1 cellular context compared by ENCODE assay signal in the genomic region with DNA sequence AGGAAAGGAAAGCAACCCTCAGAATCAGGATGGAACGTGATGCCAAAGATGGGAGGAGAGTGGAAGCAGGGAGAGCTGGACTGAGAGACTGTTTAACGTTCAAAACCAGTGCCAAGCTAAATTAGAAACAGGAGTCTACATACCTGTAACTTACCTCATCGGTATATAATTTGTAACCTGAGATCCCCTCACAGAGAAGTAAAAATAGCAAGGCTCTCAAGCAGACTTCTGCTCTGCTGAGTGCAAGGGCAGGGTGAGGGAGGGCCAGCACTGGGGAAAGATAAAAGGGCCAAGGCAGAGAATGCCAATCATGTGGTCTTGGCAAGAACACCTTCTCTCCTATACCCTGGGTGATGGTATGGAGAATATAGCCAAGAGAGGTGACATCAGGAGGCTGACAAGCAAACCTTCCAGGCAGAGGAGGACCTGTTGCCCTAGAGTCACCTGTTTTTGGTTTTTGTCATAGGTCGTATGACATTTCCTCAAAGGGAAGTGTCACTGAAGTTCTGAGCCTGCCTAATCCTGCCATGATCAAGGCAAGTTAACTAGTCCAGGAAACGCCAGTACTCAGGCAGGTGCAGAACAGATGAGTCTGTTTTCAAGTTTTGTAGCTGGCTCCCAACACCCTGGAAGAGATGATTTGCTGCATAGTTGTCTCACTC.
TF ChIP-seq lines count a peak whose summit lies in the region.

No MANE protein-coding gene starts in this region.

TF ChIP-seq in HepG2, 621 proteins besides CTCF, POLR2A, EP300 and RAD21 (continued from another document):
- TF ChIP-seq TBX2 (CRISPR knock-in tag; IDR thresholded peaks at IDR 0.05; ENCODE audit: borderline replicate concordance) (no peak), ZNF282 (IDR thresholded peaks at IDR 0.05; ENCODE audit: partially characterized antibody) (no peak), ZNF737 (CRISPR knock-in tag; IDR thresholded peaks at IDR 0.05; ENCODE audit: borderline replicate concordance) (no peak), PRPF4 (IDR thresholded peaks at IDR 0.05; ENCODE audit: low read depth, low read length, poor library complexity, severe bottlenecking) (no peak), DNMT3B (CRISPR knock-in tag; conservative IDR thresholded peaks at IDR 0.05) (no peak), TCF7L2 (IDR thresholded peaks at IDR 0.05; ENCODE audit: low read depth, low read length) (no peak), ZNF10 (CRISPR knock-in tag; IDR thresholded peaks at IDR 0.05; ENCODE audit: borderline replicate concordance, low read depth) (no peak), ONECUT2 (CRISPR knock-in tag; IDR thresholded peaks at IDR 0.05) (no peak), ZNF101 (CRISPR knock-in tag; IDR thresholded peaks at IDR 0.05; ENCODE audit: borderline replicate concordance, low read depth) (no peak)
- TF ChIP-seq, protein P1, sequence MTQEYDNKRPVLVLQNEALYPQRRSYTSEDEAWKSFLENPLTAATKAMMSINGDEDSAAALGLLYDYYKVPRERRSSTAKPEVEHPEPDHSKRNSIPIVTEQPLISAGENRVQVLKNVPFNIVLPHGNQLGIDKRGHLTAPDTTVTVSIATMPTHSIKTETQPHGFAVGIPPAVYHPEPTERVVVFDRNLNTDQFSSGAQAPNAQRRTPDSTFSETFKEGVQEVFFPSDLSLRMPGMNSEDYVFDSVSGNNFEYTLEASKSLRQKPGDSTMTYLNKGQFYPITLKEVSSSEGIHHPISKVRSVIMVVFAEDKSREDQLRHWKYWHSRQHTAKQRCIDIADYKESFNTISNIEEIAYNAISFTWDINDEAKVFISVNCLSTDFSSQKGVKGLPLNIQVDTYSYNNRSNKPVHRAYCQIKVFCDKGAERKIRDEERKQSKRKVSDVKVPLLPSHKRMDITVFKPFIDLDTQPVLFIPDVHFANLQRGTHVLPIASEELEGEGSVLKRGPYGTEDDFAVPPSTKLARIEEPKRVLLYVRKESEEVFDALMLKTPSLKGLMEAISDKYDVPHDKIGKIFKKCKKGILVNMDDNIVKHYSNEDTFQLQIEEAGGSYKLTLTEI (CRISPR knock-in tag; conservative IDR thresholded peaks at IDR 0.05): no peak
- TF ChIP-seq, protein P2, sequence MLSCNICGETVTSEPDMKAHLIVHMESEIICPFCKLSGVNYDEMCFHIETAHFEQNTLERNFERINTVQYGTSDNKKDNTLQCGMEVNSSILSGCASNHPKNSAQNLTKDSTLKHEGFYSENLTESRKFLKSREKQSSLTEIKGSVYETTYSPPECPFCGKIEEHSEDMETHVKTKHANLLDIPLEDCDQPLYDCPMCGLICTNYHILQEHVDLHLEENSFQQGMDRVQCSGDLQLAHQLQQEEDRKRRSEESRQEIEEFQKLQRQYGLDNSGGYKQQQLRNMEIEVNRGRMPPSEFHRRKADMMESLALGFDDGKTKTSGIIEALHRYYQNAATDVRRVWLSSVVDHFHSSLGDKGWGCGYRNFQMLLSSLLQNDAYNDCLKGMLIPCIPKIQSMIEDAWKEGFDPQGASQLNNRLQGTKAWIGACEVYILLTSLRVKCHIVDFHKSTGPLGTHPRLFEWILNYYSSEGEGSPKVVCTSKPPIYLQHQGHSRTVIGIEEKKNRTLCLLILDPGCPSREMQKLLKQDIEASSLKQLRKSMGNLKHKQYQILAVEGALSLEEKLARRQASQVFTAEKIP (CRISPR knock-in tag; IDR thresholded peaks at IDR 0.05; ENCODE audit: borderline replicate concordance): no peak
- TF ChIP-seq, protein P3, sequence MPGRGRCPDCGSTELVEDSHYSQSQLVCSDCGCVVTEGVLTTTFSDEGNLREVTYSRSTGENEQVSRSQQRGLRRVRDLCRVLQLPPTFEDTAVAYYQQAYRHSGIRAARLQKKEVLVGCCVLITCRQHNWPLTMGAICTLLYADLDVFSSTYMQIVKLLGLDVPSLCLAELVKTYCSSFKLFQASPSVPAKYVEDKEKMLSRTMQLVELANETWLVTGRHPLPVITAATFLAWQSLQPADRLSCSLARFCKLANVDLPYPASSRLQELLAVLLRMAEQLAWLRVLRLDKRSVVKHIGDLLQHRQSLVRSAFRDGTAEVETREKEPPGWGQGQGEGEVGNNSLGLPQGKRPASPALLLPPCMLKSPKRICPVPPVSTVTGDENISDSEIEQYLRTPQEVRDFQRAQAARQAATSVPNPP (CRISPR knock-in tag; IDR thresholded peaks at IDR 0.05): no peak
- TF ChIP-seq, protein P4, sequence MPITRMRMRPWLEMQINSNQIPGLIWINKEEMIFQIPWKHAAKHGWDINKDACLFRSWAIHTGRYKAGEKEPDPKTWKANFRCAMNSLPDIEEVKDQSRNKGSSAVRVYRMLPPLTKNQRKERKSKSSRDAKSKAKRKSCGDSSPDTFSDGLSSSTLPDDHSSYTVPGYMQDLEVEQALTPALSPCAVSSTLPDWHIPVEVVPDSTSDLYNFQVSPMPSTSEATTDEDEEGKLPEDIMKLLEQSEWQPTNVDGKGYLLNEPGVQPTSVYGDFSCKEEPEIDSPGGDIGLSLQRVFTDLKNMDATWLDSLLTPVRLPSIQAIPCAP (CRISPR knock-in tag; IDR thresholded peaks at IDR 0.05; ENCODE audit: low read depth): no peak
